15 cellular contexts compared by ENCODE assay signal in genomic region chr3:187026321-187026678, GRCh38.
DNase-seq lines count a peak whose midpoint lies in the region; ATAC-seq, FAIRE-seq and TF ChIP-seq lines count a peak whose summit lies in the region.
"Had no signal": no experiment of that assay in that cellular context is flagged by ENCODE, and none has a peak within 500 bp of the region (broad histone marks: within the 10 kb centered on the region; RNA-seq: fewer than 3 reads in every experiment).

No MANE protein-coding gene starts in this region.

- no peak overlapping the region for H3K4me3 ChIP-seq in transverse colon
- H3K4me3 ChIP-seq in kidney (ENCODE audit: low read length in 2 of 2) = peak overlapping the region in 1 of 2 donors; percentile 35
- H3K4me3 ChIP-seq: GM23248, SK-N-MC had no signal

- CTCF ChIA-PET in activated CD4-positive, alpha-beta memory T cell treated with anti-CD3 and anti-CD28 coated beads for 36 hours (lab: Charles Lee) = interaction anchor here (0.7 to 2.8 kb wide), 12 partner anchors 19 to 177 kb away, joined by 3 to 19 read pairs (median 5); partner anchors contain the start of gene RPL39L

- TF ChIP-seq EP300 in transverse colon (IDR thresholded peaks at IDR 0.05; ENCODE audit: low read depth) = no peak

- no peaks in the 10 kb centered on the region for H3K9me3 Mint-ChIP-seq in activated naive CD4-positive, alpha-beta T cell treated with anti-CD3 and anti-CD28 coated beads, Interleukin-2, amount 50 U/mL, for 24 hours
- H3K9me3 Mint-ChIP-seq in activated CD4-positive, alpha-beta memory T cell treated with anti-CD3 and anti-CD28 coated beads for 36 hours = peaks cover 5% of the 10 kb centered on the region

- FAIRE-seq in kidney (lab: Jason Lieb, UNC) = no peak

- peak overlapping the region in 1 of 2 donors; percentile 19 for H3K9ac ChIP-seq in kidney (ENCODE audit: low read length in 2 of 2)
- H3K9ac ChIP-seq: GM23248 had no signal

- TF ChIP-seq CTCF in transverse colon (IDR thresholded peaks at IDR 0.05) (no peak), kidney (IDR thresholded peaks at IDR 0.05; ENCODE audit: borderline replicate concordance, extremely low read depth, insufficient read depth) (no peak)

- in situ Hi-C loops in transverse colon (cut with MboI; ENCODE audit: low pct_ligation_motif_present in 1 of 4, low pct_unique_long_range_greater_than_20kb in 1 of 4, low sequenced_read_pairs in 3 of 4) = no loop called here

- TF ChIP-seq POLR2A in transverse colon (IDR thresholded peaks at IDR 0.05) = no peak

- H3K27me3 ChIP-seq in transverse colon = no peaks in the 10 kb centered on the region

- 50 to 65% methylated on average over 1 to 2 of the region's 2 CpGs for WGBS in transverse colon (ENCODE audit: low coverage in 1 of 2), 2 donors

- H3K4me1 ChIP-seq in transverse colon (peaks cover 0 to 6% (median 0%) of the 10 kb centered on the region in 4 donors), kidney (ENCODE audit: control insufficient read depth in 1 of 2, insufficient read depth in 1 of 2, low read depth in 1 of 2, low read length in 2 of 2) (peaks cover 0 to 8% of the 10 kb centered on the region in 2 donors)

- H3K27me3 Mint-ChIP-seq in activated naive CD4-positive, alpha-beta T cell treated with anti-CD3 and anti-CD28 coated beads, Interleukin-2, amount 50 U/mL, for 24 hours = no peaks in the 10 kb centered on the region
- no peaks in the 10 kb centered on the region for H3K27me3 Mint-ChIP-seq in activated CD4-positive, alpha-beta memory T cell treated with anti-CD3 and anti-CD28 coated beads for 36 hours

- DNase-seq in activated naive CD4-positive, alpha-beta T cell (lab: John Stamatoyannopoulos, UW) = no peak
- DNase-seq in activated CD4-positive, alpha-beta memory T cell treated with anti-CD3 and anti-CD28 coated beads for 36 hours = no peak
- DNase-seq in kidney glomerular epithelial cell (lab: John Stamatoyannopoulos, UW) (peak; percentile 73), transverse colon (no peak), kidney (no peak)
- DNase-seq in stimulated activated CD8-positive, alpha-beta memory T cell treated with anti-CD3 and anti-CD28 coated beads, Interleukin-4, amount 100 ng/mL, for 48 hours = no peak
- DNase-seq: central memory CD4-positive, alpha-beta T cell; GM23248; islet precursor cell; MV-4-11; posterior cingulate gyrus; trophoblast cell had no signal

- intact Hi-C loops in activated CD4-positive, alpha-beta memory T cell treated with anti-CD3 and anti-CD28 coated beads for 36 hours (cut with micrococcal nuclease) = loop anchor here (2.0 to 10.0 kb wide), 5 partner anchors 94 to 1091 kb away; partner anchors contain the start of genes EIF4A2, RPL39L, ST6GAL1 and TBCCD1
- intact Hi-C loops in transverse colon (cut with DNase I; ENCODE audit: low total_unique reads) = no loop called here
- intact Hi-C loops in kidney (cut with DNase I) = no loop called here

- peak overlapping the region; percentile 92 for H3K4me3 Mint-ChIP-seq in activated naive CD4-positive, alpha-beta T cell treated with anti-CD3 and anti-CD28 coated beads, Interleukin-2, amount 50 U/mL, for 24 hours
- peak overlapping the region; percentile 84 for H3K4me3 Mint-ChIP-seq in activated CD4-positive, alpha-beta memory T cell treated with anti-CD3 and anti-CD28 coated beads for 36 hours

- peaks cover 71% of the 10 kb centered on the region for H3K4me1 Mint-ChIP-seq in activated naive CD4-positive, alpha-beta T cell treated with anti-CD3 and anti-CD28 coated beads, Interleukin-2, amount 50 U/mL, for 24 hours
- peaks cover 51% of the 10 kb centered on the region for H3K4me1 Mint-ChIP-seq in activated CD4-positive, alpha-beta memory T cell treated with anti-CD3 and anti-CD28 coated beads for 36 hours (ENCODE audit: low read depth)

- no peaks in the 10 kb centered on the region for H3K36me3 ChIP-seq in transverse colon
- no peaks in the 10 kb centered on the region for H3K36me3 ChIP-seq in kidney (ENCODE audit: control insufficient read depth in 1 of 2, insufficient read depth in 2 of 2, low read length in 2 of 2)

- H3K27ac Mint-ChIP-seq in activated naive CD4-positive, alpha-beta T cell treated with anti-CD3 and anti-CD28 coated beads, Interleukin-2, amount 50 U/mL, for 24 hours = peak overlapping the region; percentile 96
- peak overlapping the region; percentile 96 for H3K27ac Mint-ChIP-seq in activated CD4-positive, alpha-beta memory T cell treated with anti-CD3 and anti-CD28 coated beads for 36 hours

- peaks cover 17% of the 10 kb centered on the region for H3K36me3 Mint-ChIP-seq in activated naive CD4-positive, alpha-beta T cell treated with anti-CD3 and anti-CD28 coated beads, Interleukin-2, amount 50 U/mL, for 24 hours
- H3K36me3 Mint-ChIP-seq in activated CD4-positive, alpha-beta memory T cell treated with anti-CD3 and anti-CD28 coated beads for 36 hours = peaks cover 43% of the 10 kb centered on the region

- POLR2A ChIA-PET in activated CD4-positive, alpha-beta memory T cell treated with anti-CD3 and anti-CD28 coated beads for 36 hours (lab: Charles Lee) = interaction anchor here (0.7 to 3.3 kb wide), 13 partner anchors 9 to 242 kb away, joined by 3 to 21 read pairs (median 4); partner anchors contain the start of genes EIF4A2, RPL39L and ST6GAL1

- ATAC-seq in HG03135 (IDR thresholded peaks at IDR 0.05; ENCODE audit: unreplicated experiment) = no peak

- H3K27ac ChIP-seq in transverse colon (peak overlapping the region; percentile 3 to 54 (median 36)), kidney (ENCODE audit: low read depth in 2 of 2, low read length in 2 of 2) (no peak overlapping the region)
- H3K27ac ChIP-seq: GM23248, SK-N-MC had no signal

- H3K9me3 ChIP-seq in transverse colon = no peaks in the 10 kb centered on the region
- no peaks in the 10 kb centered on the region for H3K9me3 ChIP-seq in kidney (ENCODE audit: control insufficient read depth in 1 of 2, low read length in 2 of 2)

Comparison
In these comparisons a context has a peak if more than half of its experiments do, and no peak if none do; other contexts are left out.
1. H3K27ac ChIP-seq: peak in transverse colon (4 of 4); none in kidney (0 of 2).